Comparison of ENCODE assay signal across 11 cellular contexts in the genomic region with DNA sequence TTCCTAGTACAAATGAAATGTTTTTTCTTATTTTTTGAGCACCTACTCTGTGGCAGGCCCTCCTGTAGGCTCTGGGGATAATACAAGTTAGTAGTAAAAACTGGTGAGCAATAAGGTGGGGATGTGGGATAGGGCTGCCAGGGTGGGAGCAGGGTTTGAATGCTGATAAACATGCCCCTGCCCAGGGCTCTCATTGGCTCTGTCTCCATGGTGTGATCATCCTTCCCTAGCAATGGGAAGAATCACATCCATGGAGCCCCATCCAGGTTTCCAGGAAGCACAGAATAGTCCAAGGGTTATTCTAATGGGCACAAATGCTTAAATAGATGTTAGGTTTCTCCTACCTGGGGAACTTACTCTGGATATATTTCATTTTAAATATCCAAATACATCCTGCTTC. TPM values are rescaled to one million over a fixed set of nuclear protein-coding genes. Genes with fewer than 3 reads are reported as not detected.
DNase-seq lines count a peak whose midpoint lies in the region; FAIRE-seq lines count a peak whose summit lies in the region.
"Had no signal": no experiment of that assay in that cellular context is flagged by ENCODE, and none has a peak within 500 bp of the region (broad histone marks: within the 10 kb centered on the region; RNA-seq: fewer than 3 reads in every experiment).

No MANE protein-coding gene starts in this region.

- no peaks in the 10 kb centered on the region for H3K27me3 ChIP-seq in skeletal muscle satellite cell (ENCODE audit: control insufficient read depth, insufficient read depth, low read length)
- H3K27me3 ChIP-seq in H7 (ENCODE audit: control insufficient read depth, insufficient read depth, low read length): no peaks in the 10 kb centered on the region

- H3K4me3 ChIP-seq in skeletal muscle satellite cell (ENCODE audit: low read length) (peak overlapping the region; percentile 25), H7 (ENCODE audit: insufficient read depth, low read depth, low read length) (no peak overlapping the region)

- peaks cover 73% of the 10 kb centered on the region for H3K4me1 ChIP-seq in skeletal muscle satellite cell (ENCODE audit: control insufficient read depth, insufficient read depth, low read length)
- H3K4me1 ChIP-seq: Caco-2 had no signal

- no peak for FAIRE-seq in RCC 7860 (lab: Jason Lieb, UNC)

- H3K36me3 ChIP-seq in skeletal muscle satellite cell (ENCODE audit: insufficient read depth, low read length): peaks cover 29% of the 10 kb centered on the region
- H3K36me3 ChIP-seq in H7 (replicated peaks; ENCODE audit: control insufficient read depth, insufficient read depth, low read length): peaks cover 17% of the 10 kb centered on the region

- H3K9ac ChIP-seq in skeletal muscle satellite cell (ENCODE audit: low read depth, low read length): peak overlapping the region; percentile 68

- no peaks in the 10 kb centered on the region for H3K9me3 ChIP-seq in skeletal muscle satellite cell (replicated peaks; ENCODE audit: low read length)
- H3K9me3 ChIP-seq: Caco-2 had no signal

- H3K4me2 ChIP-seq in skeletal muscle satellite cell (ENCODE audit: low read length): peak overlapping the region; percentile 55

- peak; percentile 25 for DNase-seq in Daoy (ENCODE audit: low read depth)
- DNase-seq in RCC 7860 (ENCODE audit: low spot score): peak; percentile 42
- DNase-seq in glomerular visceral epithelial cell (ENCODE audit: extremely low spot score): peak; percentile 17
- DNase-seq in nucleus accumbens (lab: John Stamatoyannopoulos, UW): no peak
- DNase-seq in H7: no peak
- DNase-seq in T-helper 2 cell: no peak
- DNase-seq: activated CD4-positive, alpha-beta memory T cell treated with anti-CD3 and anti-CD28 coated beads, Interleukin-2, amount 10 ng/mL, durations not matched to agents 7 days and 5 days; activated naive CD4-positive, alpha-beta T cell; Caco-2; NCI-H510A treated with DMSO at 0.1 percent for 48 hours had no signal

RNA-seq across cellular contexts. Expression of gene GIT2, which starts 45.5 kb away (rescaled TPM):
- 16.0 and 20.5 TPM in 2 replicates for total RNA-seq in Daoy (2014; rRNA removed; shearing (Covaris generic))
- 26.1 and 35.6 TPM in 2 replicates for total RNA-seq in skeletal muscle satellite cell (2012; rRNA removed)
- total RNA-seq in H7 (2014; rRNA removed; shearing (Covaris generic)): 16.3 and 22.7 TPM in 2 replicates

RNA-seq across cellular contexts. Expression of gene ANKRD13A, which starts 48.6 kb away (rescaled TPM):
- total RNA-seq in Daoy (2014; rRNA removed; shearing (Covaris generic)): 90.3 and 101 TPM in 2 replicates
- total RNA-seq in skeletal muscle satellite cell (2012; rRNA removed): 31.7 and 58.1 TPM in 2 replicates
- 24.6 and 25.9 TPM in 2 replicates for total RNA-seq in H7 (2014; rRNA removed; shearing (Covaris generic))

RNA-seq across cellular contexts. Expression of gene TCHP, which starts 50.6 kb away (rescaled TPM):
- total RNA-seq in Daoy (2014; rRNA removed; shearing (Covaris generic)): 37.3 and 37.9 TPM in 2 replicates
- 6.1 and 7.9 TPM in 2 replicates for total RNA-seq in skeletal muscle satellite cell (2012; rRNA removed)
- 13.3 and 16.4 TPM in 2 replicates for total RNA-seq in H7 (2014; rRNA removed; shearing (Covaris generic))

Comparison
In these comparisons a context has a peak if more than half of its experiments do, and no peak if none do; other contexts are left out.
1. DNase-seq: peak in Daoy (single experiment), RCC 7860 (single experiment) and glomerular visceral epithelial cell (single experiment); none in nucleus accumbens (0 of 56), H7 (single experiment) and T-helper 2 cell (0 of 5).